Comparison of ENCODE assay signal across 8 cellular contexts in the genomic region with DNA sequence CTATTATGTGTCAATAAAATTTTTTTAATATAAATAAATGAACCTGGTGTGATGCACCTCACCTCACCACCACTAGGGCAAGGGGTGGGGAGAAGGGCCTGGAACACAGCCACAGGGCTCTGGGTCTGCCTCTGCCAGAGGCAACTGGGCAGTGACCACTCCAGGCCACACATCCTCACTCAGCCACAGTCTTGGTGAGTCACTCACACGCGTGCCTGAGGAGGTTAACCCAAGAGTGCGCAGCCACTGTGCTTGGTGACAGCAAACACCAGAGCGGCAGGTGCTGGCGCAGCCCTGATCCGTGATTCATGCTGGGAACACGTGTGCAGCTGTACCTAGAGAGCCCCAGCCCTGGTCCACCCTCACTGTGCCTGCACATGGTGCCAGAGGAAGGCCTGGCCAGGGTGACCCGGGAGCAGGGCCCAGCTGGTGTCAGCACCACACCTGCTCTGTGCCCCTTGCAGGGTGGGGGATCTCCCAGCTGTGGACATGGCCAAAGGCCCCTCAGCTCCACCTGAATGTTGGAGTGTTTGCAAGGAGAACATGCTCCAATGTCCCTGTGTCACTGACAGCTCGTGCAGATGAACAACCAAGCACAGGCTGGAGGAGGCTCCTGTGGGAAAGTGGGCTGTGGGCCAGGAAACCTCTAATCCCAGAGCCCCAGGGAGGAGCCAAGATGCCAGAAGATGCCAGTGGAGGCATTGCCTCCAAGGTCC. TPM values are rescaled to one million over a fixed set of nuclear protein-coding genes. Genes with fewer than 3 reads are reported as not detected.
DNase-seq lines count a peak whose midpoint lies in the region; ATAC-seq and TF ChIP-seq lines count a peak whose summit lies in the region.

No MANE protein-coding gene starts in this region.

- peaks cover 0 to 24% (median 19%) of the 10 kb centered on the region in 4 donors for H3K4me1 ChIP-seq in tibial artery

- no peaks in the 10 kb centered on the region for H3K36me3 ChIP-seq in GM06990 (ENCODE audit: control insufficient read depth, insufficient read depth, low read length)
- H3K36me3 ChIP-seq in tibial artery = peaks cover 0 to 14% (median 0%) of the 10 kb centered on the region in 3 donors

- ATAC-seq in GM21360 (IDR thresholded peaks at IDR 0.05; ENCODE audit: unreplicated experiment) = no peak

- DNase-seq in AG04449 (ENCODE audit: low read depth, low spot score) = no peak
- peak; percentile 22 for DNase-seq in GM06990 (ENCODE audit: extremely low read depth, insufficient read length)
- peak; percentile 74 for DNase-seq in SHP77 treated with DMSO at 0.1 percent for 48 hours (lab: John Stamatoyannopoulos, UW)
- no peak for DNase-seq in fibroblast of villous mesenchyme (ENCODE audit: low read depth)
- DNase-seq in tibial artery = no peak
- no peak for DNase-seq in NCI-H1105 treated with DMSO at 0.1 percent for 48 hours (lab: John Stamatoyannopoulos, UW)
- DNase-seq in NCI-H187 (lab: John Stamatoyannopoulos, UW) = no peak

- H3K9me3 ChIP-seq in tibial artery = no peaks in the 10 kb centered on the region

- no peak overlapping the region for H3K4me3 ChIP-seq in AG04449 (ENCODE audit: low read depth, low read length)
- no peak overlapping the region for H3K4me3 ChIP-seq in GM06990 (replicated peaks; ENCODE audit: low read depth, low read length)
- no peak overlapping the region for H3K4me3 ChIP-seq in fibroblast of villous mesenchyme (ENCODE audit: low read depth, low read length)
- no peak overlapping the region for H3K4me3 ChIP-seq in tibial artery

- TF ChIP-seq CTCF in AG04449 (IDR thresholded peaks at IDR 0.05; ENCODE audit: insufficient read depth, low read length, missing control alignments) = peak; percentile 14
- peak; percentile 23 for TF ChIP-seq CTCF in GM06990 (IDR thresholded peaks at IDR 0.05; ENCODE audit: insufficient read depth, low read length, poor library complexity, severe bottlenecking)
- peak; percentile 37 for TF ChIP-seq CTCF in fibroblast of villous mesenchyme (IDR thresholded peaks at IDR 0.05; ENCODE audit: insufficient read depth, low read depth, low read length)
- peak in 1 of 2 experiments; percentile 30 for TF ChIP-seq CTCF in tibial artery (IDR thresholded peaks at IDR 0.05)

- CTCF ChIA-PET in AG04449 (lab: Yijun Ruan, JAX) = interaction anchor here (1.0 kb wide), 1 partner anchor 52 kb away, joined by 4 read pairs; no protein-coding TSS in a partner anchor

- intact Hi-C loops in tibial artery (cut with DNase I; ENCODE audit: low total_unique reads) = loop anchor here (5.0 kb wide), 1 partner anchor 396 kb away; a partner anchor contains a TSS

- no peaks in the 10 kb centered on the region for H3K27me3 ChIP-seq in GM06990 (replicated peaks; ENCODE audit: control insufficient read depth, insufficient read depth, low read length)
- H3K27me3 ChIP-seq in tibial artery = no peaks in the 10 kb centered on the region

- H3K27ac ChIP-seq in tibial artery = peak overlapping the region; percentile 92 to 94

- POLR2A ChIA-PET in AG04449 (lab: Yijun Ruan, JAX) = no interaction called here

RNA-seq across cellular contexts. Expression of a gene that starts 2.1 kb away (rescaled TPM):
- 32.9 and 36.7 TPM in 2 replicates for total RNA-seq in fibroblast of villous mesenchyme

Comparison
In these comparisons a context has a peak if more than half of its experiments do, and no peak if none do; other contexts are left out.
1. DNase-seq: peak in GM06990 (single experiment) and SHP77 treated with DMSO at 0.1 percent for 48 hours (single experiment); none in AG04449 (single experiment), fibroblast of villous mesenchyme (single experiment), tibial artery (0 of 2), NCI-H1105 treated with DMSO at 0.1 percent for 48 hours (single experiment) and NCI-H187 (0 of 2).